In genomic region chr3:153162513-153163348, GRCh38 we compare ENCODE assay signal across 8 cellular contexts. TPM values are rescaled to one million over a fixed set of nuclear protein-coding genes. Genes with fewer than 3 reads are reported as not detected.
DNase-seq lines count a peak whose midpoint lies in the region; TF ChIP-seq lines count a peak whose summit lies in the region.

No MANE protein-coding gene starts in this region.

- no peaks in the 10 kb centered on the region for H3K79me1 ChIP-seq in H9 (ENCODE audit: insufficient read depth, low read depth, low read length, poor library complexity, severe bottlenecking)

- peak overlapping the region in 2 of 3 experiments; percentile 67 to 90; a peak in 3 of 7 replicates for H3K27ac Mint-ChIP-seq in H9
- peak overlapping the region; percentile 48 for H3K27ac Mint-ChIP-seq in endothelial cell (ENCODE audit: unreplicated experiment)

- peak overlapping the region; percentile 96 to 97 for H3K4me3 ChIP-seq in mucosa of rectum (ENCODE audit: low read length in 2 of 2)

- peak overlapping the region; percentile 94 to 99 for H3K4me3 Mint-ChIP-seq in H9
- peak overlapping the region; percentile 100 for H3K4me3 Mint-ChIP-seq in endothelial cell (ENCODE audit: unreplicated experiment)

- peak overlapping the region; percentile 39 for H3K18ac ChIP-seq in H9 (ENCODE audit: insufficient read length, low read depth, low read length)

- H3K23me2 ChIP-seq in H9 (ENCODE audit: insufficient read length, low read depth, low read length, poor library complexity, severe bottlenecking): peaks cover 14% of the 10 kb centered on the region

- TF ChIP-seq CTCF in H9 (conservative IDR thresholded peaks at IDR 0.05) (no peak), endothelial cell (IDR thresholded peaks at IDR 0.05; ENCODE audit: unreplicated experiment) (no peak)

- H4K20me1 ChIP-seq in H9 (ENCODE audit: control insufficient read depth, insufficient read depth, insufficient read length): no peaks in the 10 kb centered on the region

- no peak overlapping the region for H3T11ph ChIP-seq in H9 (ENCODE audit: low read length)

- H3K9me3 Mint-ChIP-seq in H9: no peaks in the 10 kb centered on the region
- no peaks in the 10 kb centered on the region for H3K9me3 Mint-ChIP-seq in endothelial cell (ENCODE audit: unreplicated experiment)

- H4K91ac ChIP-seq in H9 (ENCODE audit: insufficient read length, low read depth, low read length): no peak overlapping the region

- H3K4me1 ChIP-seq in H9 (ENCODE audit: insufficient read depth, low read length) (no peaks in the 10 kb centered on the region), mucosa of rectum (ENCODE audit: control insufficient read depth in 2 of 2, insufficient read depth in 2 of 2, low read length in 2 of 2) (peaks cover 10 to 25% of the 10 kb centered on the region in 2 donors)

- H3K23ac ChIP-seq in H9 (ENCODE audit: insufficient read length, low read depth, low read length): no peak overlapping the region

- H3K9ac ChIP-seq in H9 (ENCODE audit: extremely low read depth, insufficient read length, low read length) (peak overlapping the region; percentile 90), mucosa of rectum (ENCODE audit: low read depth in 1 of 2, low read length in 2 of 2) (peak overlapping the region; percentile 91 to 94)

- H3K4me1 Mint-ChIP-seq in H9 (peaks cover 40 to 42% of the 10 kb centered on the region in 2 experiments), endothelial cell (ENCODE audit: unreplicated experiment) (peaks cover 32% of the 10 kb centered on the region)

- H3K4ac ChIP-seq in H9 (ENCODE audit: low read depth, low read length): no peak overlapping the region

- H3K36me3 Mint-ChIP-seq in H9 (ENCODE audit: insufficient read depth in 1 of 3, low read depth in 3 of 3) (peaks cover 0 to 5% (median 3%) of the 10 kb centered on the region in 3 experiments; a peak in 3 of 7 replicates), endothelial cell (ENCODE audit: low read depth, unreplicated experiment) (peaks cover 3% of the 10 kb centered on the region)

- H3K27me3 ChIP-seq in H9 (ENCODE audit: insufficient read depth, low read length): no peaks in the 10 kb centered on the region
- H3K27me3 ChIP-seq in mucosa of rectum (ENCODE audit: control insufficient read depth in 2 of 2, insufficient read depth in 2 of 2, low read length in 2 of 2): no peaks in the 10 kb centered on the region

- H2BK20ac ChIP-seq in H9 (ENCODE audit: low read depth, low read length, poor library complexity, severe bottlenecking): no peak overlapping the region

- H2BK12ac ChIP-seq in H9 (ENCODE audit: insufficient read length, low read depth, low read length): no peak overlapping the region

- H3K27ac ChIP-seq in H9 (ENCODE audit: insufficient read length, low read depth, low read length): no peak overlapping the region
- H3K27ac ChIP-seq in mucosa of rectum (ENCODE audit: low read depth in 2 of 2, low read length in 2 of 2): peak overlapping the region; percentile 92 to 94

- no peak overlapping the region for H3K56ac ChIP-seq in H9 (ENCODE audit: insufficient read length, low read depth, low read length)

- H2AFZ ChIP-seq in H9 (ENCODE audit: low read length): no peak overlapping the region

- H2BK15ac ChIP-seq in H9 (ENCODE audit: low read depth, low read length): no peak overlapping the region; the same call in 1 of the 2 replicates

- H3K27me3 Mint-ChIP-seq in H9 (ENCODE audit: low read depth) (peaks cover 2% of the 10 kb centered on the region; the same call in 1 of the 2 replicates), endothelial cell (ENCODE audit: unreplicated experiment) (peaks cover 20% of the 10 kb centered on the region)

- H3K14ac ChIP-seq in H9 (ENCODE audit: insufficient read depth, low read length): peak overlapping the region; percentile 89

- no peaks in the 10 kb centered on the region for H3K9me3 ChIP-seq in H9 (ENCODE audit: control insufficient read depth, low read depth, low read length)
- no peaks in the 10 kb centered on the region for H3K9me3 ChIP-seq in mucosa of rectum (ENCODE audit: control insufficient read depth in 2 of 2, low read length in 2 of 2)

- DNase-seq in G401 (ENCODE audit: low spot score) (peak; percentile 36), H9 (peak; percentile 37), NCI-H1105 (lab: John Stamatoyannopoulos, UW) (peak; percentile 57), endothelial cell (ENCODE audit: low spot score) (peak; percentile 41), dedifferentiated amniotic fluid mesenchymal stem cell (ENCODE audit: extremely low spot score) (no peak)
- DNase-seq in activated CD8-positive, alpha-beta memory T cell treated with anti-CD3 and anti-CD28 coated beads, Interleukin-2, amount 50 U/mL, for 4 hours: peak; percentile 38
- DNase-seq in stimulated activated naive CD4-positive, alpha-beta T cell (lab: John Stamatoyannopoulos, UW): peak; percentile 3 to 64 (median 49)

- peaks cover 14% of the 10 kb centered on the region; the same call in 1 of the 2 replicates for H3K79me2 ChIP-seq in H9 (ENCODE audit: insufficient read depth, low read length)

- H4K5ac ChIP-seq in H9 (ENCODE audit: insufficient read length, low read depth, low read length): no peak overlapping the region

- no peak overlapping the region for H2AK5ac ChIP-seq in H9 (ENCODE audit: insufficient read length, low read length)

- H4K8ac ChIP-seq in H9 (replicated peaks; ENCODE audit: insufficient read length, low read depth, low read length): no peak overlapping the region

- peaks cover 0 to 2% of the 10 kb centered on the region in 2 donors for H3K36me3 ChIP-seq in mucosa of rectum (ENCODE audit: control insufficient read depth in 2 of 2, insufficient read depth in 2 of 2, low read length in 2 of 2)

- no peak overlapping the region for H2BK5ac ChIP-seq in H9 (ENCODE audit: insufficient read length, low read length)

- peak overlapping the region; percentile 56 for H3K4me2 ChIP-seq in H9 (ENCODE audit: insufficient read depth, insufficient read length, low read length)

- WGBS in H9 (ENCODE audit: extremely low coverage, insufficient read length, low lambda C conversion rate): no CpG with 5 or more reads among the region's 82 CpGs

- H2BK120ac ChIP-seq in H9 (ENCODE audit: low read depth, low read length, poor library complexity, severe bottlenecking): no peak overlapping the region

- in situ Hi-C loops in G401 (cut with HindIII; ENCODE audit: low sequenced_read_pairs): no loop called here

RNA-seq across cellular contexts. Expression of gene RAP2B, which starts 0.7 kb away (rescaled TPM):
- total RNA-seq in G401 (2014; rRNA removed; shearing (Covaris generic)): 5.6 and 6.6 TPM in 2 replicates
- total RNA-seq in H9 (2021) (18.2 and 18.7 TPM in 2 replicates), endothelial cell (ENCODE audit: unreplicated experiment) (33.7 TPM)
